ENCODE assay signal across 23 cellular contexts in the genomic region with DNA sequence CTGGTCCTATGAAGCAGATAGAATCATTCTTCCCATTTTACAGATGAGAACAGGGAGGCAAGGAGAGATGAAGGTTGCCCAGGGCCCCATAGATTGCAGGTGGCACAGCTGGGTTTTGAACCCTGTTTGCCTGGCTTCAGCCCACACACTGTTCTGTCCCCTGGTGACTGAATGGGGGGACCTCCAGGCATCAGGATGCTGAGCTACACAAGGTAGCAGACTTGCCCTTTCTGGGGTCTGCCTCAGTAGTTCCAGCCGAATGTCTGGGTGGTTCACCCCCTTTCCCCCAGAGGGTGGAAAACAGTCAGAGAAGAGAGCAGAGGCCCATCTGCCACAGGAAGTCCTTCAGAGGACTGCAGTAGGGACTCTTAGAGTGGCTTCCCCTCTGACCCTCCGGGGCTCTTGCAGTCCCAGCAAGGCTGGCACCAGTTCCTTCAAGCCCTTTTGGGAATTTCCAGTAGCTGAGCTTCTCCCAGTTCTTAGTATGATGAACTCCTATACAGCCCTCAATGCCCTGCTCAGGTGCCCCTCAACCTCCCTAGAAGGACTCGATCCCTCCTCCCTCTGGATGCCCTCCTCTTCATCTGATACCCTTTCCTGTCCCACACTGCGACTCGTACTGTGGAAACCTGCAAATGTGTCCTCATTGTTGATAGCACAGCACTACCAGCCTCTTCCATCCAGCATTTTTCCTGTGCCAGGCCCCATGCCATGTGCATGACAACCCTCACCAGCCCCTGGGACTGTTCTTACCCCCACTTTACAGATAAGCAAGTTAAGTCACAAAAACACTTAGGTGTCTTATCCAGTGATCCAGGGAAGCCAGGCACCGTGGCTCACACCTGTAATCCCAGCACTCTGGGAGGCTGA.
A peak's percentile ranks its signal among the peaks of the same experiment; 100 is the strongest.
DNase-seq lines count a peak whose midpoint lies in the region; ATAC-seq, FAIRE-seq and TF ChIP-seq lines count a peak whose summit lies in the region.
"Had no signal": no experiment of that assay in that cellular context is flagged by ENCODE, and none has a peak within 500 bp of the region (broad histone marks: within the 10 kb centered on the region; RNA-seq: fewer than 3 reads in every experiment).

No MANE protein-coding gene starts in this region.

- no peak for TF ChIP-seq POLR2A in thyroid gland (IDR thresholded peaks at IDR 0.05)

- H3K27me3 ChIP-seq in CD4-positive, CD25-positive, alpha-beta regulatory T cell (ENCODE audit: control insufficient read depth, insufficient read depth, low read length), result no peaks in the 10 kb centered on the region
- H3K27me3 ChIP-seq in DND-41 (ENCODE audit: insufficient read depth, low read length, poor library complexity) (no peaks in the 10 kb centered on the region), bronchial epithelial cell (ENCODE audit: control insufficient read depth, insufficient read depth, low read length) (peaks cover 3% of the 10 kb centered on the region), neural progenitor cell (no peaks in the 10 kb centered on the region), thyroid gland (no peaks in the 10 kb centered on the region)
- H3K27me3 ChIP-seq: MG63, ovary had no signal

- peaks cover 0 to 17% (median 9%) of the 10 kb centered on the region in 4 donors for H3K4me1 Mint-ChIP-seq in CD4-positive, CD25-positive, alpha-beta regulatory T cell
- H3K4me1 Mint-ChIP-seq in neural progenitor cell, result peaks cover 41% of the 10 kb centered on the region
- H3K4me1 Mint-ChIP-seq: memory B cell had no signal

- peak; percentile 36 for FAIRE-seq in bronchial epithelial cell (lab: Jason Lieb, UNC)
- FAIRE-seq: astrocyte, endothelial cell of umbilical vein had no signal

- H3K9me3 ChIP-seq in CD4-positive, CD25-positive, alpha-beta regulatory T cell (ENCODE audit: control insufficient read depth in 2 of 2, low read length in 2 of 2), result no peaks in the 10 kb centered on the region
- H3K9me3 ChIP-seq in DND-41 (ENCODE audit: insufficient read depth, low read length, severe bottlenecking) (no peaks in the 10 kb centered on the region), neural progenitor cell (ENCODE audit: low read depth) (no peaks in the 10 kb centered on the region), thyroid gland (no peaks in the 10 kb centered on the region)
- H3K9me3 ChIP-seq: MG63, ovary, thoracic aorta had no signal

- no peak for DNase-seq in CD4-positive, CD25-positive, alpha-beta regulatory T cell
- DNase-seq in DND-41 (no peak), bronchial epithelial cell (ENCODE audit: low read depth) (no peak), neural progenitor cell (ENCODE audit: low spot score) (no peak), thyroid gland (no peak), HT-29 (ENCODE audit: low spot score) (no peak), NCI-H526 (lab: John Stamatoyannopoulos, UW) (no peak)
- DNase-seq: activated naive CD4-positive, alpha-beta T cell treated with anti-CD3 and anti-CD28 coated beads, Interleukin-2, amount 10 ng/mL, durations not matched to agents 7 days and 5 days; activated T-cell treated with anti-CD3 and anti-CD28 coated beads, Interleukin-2, amount 50 U/mL, for 72 hours; glutamatergic neuron; MG63; NCI-H1417 treated with DMSO at 0.1 percent for 48 hours; NCI-H446; OCI-M1; ovary; stimulated activated CD4-positive, alpha-beta T cell treated with anti-CD3 and anti-CD28 coated beads, Interleukin-4, amount 100 ng/mL, for 1 hour; stimulated activated naive CD4-positive, alpha-beta T cell treated with Interleukin-2 at 50 U/mL for 16 hours had no signal

- no peak overlapping the region for H3K4me3 Mint-ChIP-seq in CD4-positive, CD25-positive, alpha-beta regulatory T cell
- H3K4me3 Mint-ChIP-seq in neural progenitor cell, result peak overlapping the region; percentile 11
- H3K4me3 Mint-ChIP-seq: activated naive CD4-positive, alpha-beta T cell treated with anti-CD3 and anti-CD28 coated beads, Interleukin-2, amount 10 ng/mL, durations not matched to agents 7 days and 5 days; activated T-cell treated with anti-CD3 and anti-CD28 coated beads, Interleukin-2, amount 50 U/mL, for 72 hours; central memory CD8-positive, alpha-beta T cell; memory B cell had no signal

- no peak overlapping the region for H3K27ac ChIP-seq in CD4-positive, CD25-positive, alpha-beta regulatory T cell (ENCODE audit: insufficient read depth, low read length, poor library complexity, severe bottlenecking)
- H3K27ac ChIP-seq in DND-41 (ENCODE audit: low read length) (peak overlapping the region; percentile 79), neural progenitor cell (no peak overlapping the region), thyroid gland (no peak overlapping the region)
- H3K27ac ChIP-seq: ovary, thoracic aorta had no signal

- H2AFZ ChIP-seq in DND-41 (ENCODE audit: low read depth, low read length), result no peak overlapping the region
- H2AFZ ChIP-seq in neural progenitor cell (replicated peaks), result no peak overlapping the region

- H3K4me1 ChIP-seq in CD4-positive, CD25-positive, alpha-beta regulatory T cell (ENCODE audit: control insufficient read depth, insufficient read depth, low read length, poor library complexity, severe bottlenecking), result peaks cover 4% of the 10 kb centered on the region
- H3K4me1 ChIP-seq in DND-41 (ENCODE audit: insufficient read depth, low read length) (peaks cover 57% of the 10 kb centered on the region), neural progenitor cell (peaks cover 7% of the 10 kb centered on the region), thyroid gland (no peaks in the 10 kb centered on the region)

- no peaks in the 10 kb centered on the region for H3K36me3 ChIP-seq in CD4-positive, CD25-positive, alpha-beta regulatory T cell (ENCODE audit: control insufficient read depth, insufficient read depth, low read length)
- H3K36me3 ChIP-seq in DND-41 (ENCODE audit: insufficient read depth, low read length), result no peaks in the 10 kb centered on the region
- H3K36me3 ChIP-seq in bronchial epithelial cell (ENCODE audit: control insufficient read depth, insufficient read depth, low read length), result no peaks in the 10 kb centered on the region
- H3K36me3 ChIP-seq in neural progenitor cell, result no peaks in the 10 kb centered on the region
- H3K36me3 ChIP-seq in thyroid gland, result no peaks in the 10 kb centered on the region
- H3K36me3 ChIP-seq: MG63, ovary, thoracic aorta had no signal

- ATAC-seq in CD4-positive, CD25-positive, alpha-beta regulatory T cell (ENCODE audit: low read depth in 2 of 2), result no peak
- ATAC-seq in DND-41 (ENCODE audit: insufficient read depth, low read depth), result no peak
- ATAC-seq: activated T-cell treated with anti-CD3 and anti-CD28 coated beads, Interleukin-2, amount 50 U/mL, for 72 hours; HCT116 had no signal

- no peak overlapping the region for H3K4me3 ChIP-seq in CD4-positive, CD25-positive, alpha-beta regulatory T cell (ENCODE audit: low read depth, low read length)
- H3K4me3 ChIP-seq in DND-41 (ENCODE audit: low read depth in 1 of 2, low read length in 2 of 2) (no peak overlapping the region), bronchial epithelial cell (ENCODE audit: low read depth, low read length) (no peak overlapping the region), neural progenitor cell (no peak overlapping the region), thyroid gland (replicated peaks in 1 of 3) (no peak overlapping the region)
- H3K4me3 ChIP-seq: MG63, ovary, thoracic aorta had no signal

- intact Hi-C loops in thyroid gland (cut with DNase I), result no loop called here

- H4K20me1 ChIP-seq in DND-41 (ENCODE audit: insufficient read depth, low read length) (no peaks in the 10 kb centered on the region), neural progenitor cell (ENCODE audit: low read depth) (no peaks in the 10 kb centered on the region)

- WGBS in thyroid gland, 2 donors, result 87 to 93% methylated on average over 6 of the region's 6 CpGs

- TF ChIP-seq CTCF in DND-41 (IDR thresholded peaks at IDR 0.05; ENCODE audit: borderline replicate concordance, extremely low read depth, low read length, poor library complexity, severe bottlenecking), result no peak
- no peak for TF ChIP-seq CTCF in bronchial epithelial cell (IDR thresholded peaks at IDR 0.05; ENCODE audit: insufficient read depth, low read length, severe bottlenecking)
- TF ChIP-seq CTCF in neural progenitor cell (IDR thresholded peaks at IDR 0.05), result no peak
- TF ChIP-seq CTCF in thyroid gland (IDR thresholded peaks at IDR 0.05), result no peak

- H3K9me3 Mint-ChIP-seq in CD4-positive, CD25-positive, alpha-beta regulatory T cell, result peaks cover 0 to 1% (median 0%) of the 10 kb centered on the region in 7 donors
- H3K9me3 Mint-ChIP-seq in neural progenitor cell, result no peaks in the 10 kb centered on the region
- H3K9me3 Mint-ChIP-seq: activated naive CD4-positive, alpha-beta T cell treated with anti-CD3 and anti-CD28 coated beads, Interleukin-2, amount 10 ng/mL, durations not matched to agents 7 days and 5 days; activated T-cell treated with anti-CD3 and anti-CD28 coated beads, Interleukin-2, amount 50 U/mL, for 72 hours; central memory CD8-positive, alpha-beta T cell; memory B cell had no signal

- H3K79me2 ChIP-seq in DND-41 (ENCODE audit: insufficient read depth, low read length) (no peaks in the 10 kb centered on the region), neural progenitor cell (ENCODE audit: low read depth) (no peaks in the 10 kb centered on the region)

- H3K4me2 ChIP-seq in DND-41 (ENCODE audit: insufficient read depth, low read length) (no peak overlapping the region), neural progenitor cell (no peak overlapping the region)

- H3K36me3 Mint-ChIP-seq in CD4-positive, CD25-positive, alpha-beta regulatory T cell, result no peaks in the 10 kb centered on the region
- no peaks in the 10 kb centered on the region for H3K36me3 Mint-ChIP-seq in neural progenitor cell
- H3K36me3 Mint-ChIP-seq: activated naive CD4-positive, alpha-beta T cell treated with anti-CD3 and anti-CD28 coated beads, Interleukin-2, amount 10 ng/mL, durations not matched to agents 7 days and 5 days; memory B cell had no signal

- peaks cover 12% of the 10 kb centered on the region for H3K27me3 Mint-ChIP-seq in CD4-positive, CD25-positive, alpha-beta regulatory T cell
- H3K27me3 Mint-ChIP-seq in neural progenitor cell (ENCODE audit: insufficient read depth, low read depth), result peaks cover 11% of the 10 kb centered on the region

- no peak overlapping the region for H3K9ac ChIP-seq in DND-41 (ENCODE audit: low read depth, low read length)
- no peak overlapping the region for H3K9ac ChIP-seq in neural progenitor cell

- peaks cover 2% of the 10 kb centered on the region for H3F3A ChIP-seq in neural progenitor cell (ENCODE audit: low read depth)

- H3K27ac Mint-ChIP-seq in CD4-positive, CD25-positive, alpha-beta regulatory T cell, result peak overlapping the region in 2 of 3 donors; percentile 13 to 67
- peak overlapping the region; percentile 68 for H3K27ac Mint-ChIP-seq in neural progenitor cell
- H3K27ac Mint-ChIP-seq: activated naive CD4-positive, alpha-beta T cell treated with anti-CD3 and anti-CD28 coated beads, Interleukin-2, amount 10 ng/mL, durations not matched to agents 7 days and 5 days; activated T-cell treated with anti-CD3 and anti-CD28 coated beads, Interleukin-2, amount 50 U/mL, for 72 hours; memory B cell had no signal
